ENCODE assay signal across 8 cellular contexts in the genomic region with DNA sequence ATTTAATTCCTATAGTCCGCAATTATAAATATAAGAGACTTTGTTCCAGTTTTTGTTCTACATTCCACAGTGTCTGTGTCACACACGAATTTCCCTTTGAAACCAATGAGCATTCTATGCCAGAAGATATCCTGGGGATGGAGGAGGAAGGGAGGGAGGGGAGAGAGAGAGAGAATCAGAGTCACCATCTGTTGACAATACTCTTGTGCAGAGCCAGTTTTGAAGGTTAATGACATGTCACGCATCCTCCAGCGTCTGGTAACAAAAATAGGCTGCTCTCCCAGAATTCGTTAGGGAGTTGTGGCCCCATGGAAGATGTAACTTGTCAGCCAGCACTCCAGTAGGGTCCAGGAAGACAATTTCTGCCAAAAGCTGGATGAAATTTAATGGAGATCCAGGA.
DNase-seq lines count a peak whose midpoint lies in the region; ATAC-seq lines count a peak whose summit lies in the region.

No MANE protein-coding gene starts in this region.

- peaks cover 6% of the 10 kb centered on the region for H3K4me1 Mint-ChIP-seq in stimulated activated memory B cell treated with anti-CD40 and anti-IgM and Interleukin-4, amounts not matched to agents 10 μg/mL and 1 μg/mL and 100 μg/mL, for 72 hours

- intact Hi-C loops in posterior vena cava (cut with DNase I): no loop called here

- no peaks in the 10 kb centered on the region for H3K36me3 Mint-ChIP-seq in stimulated activated memory B cell treated with anti-CD40 and anti-IgM and Interleukin-4, amounts not matched to agents 10 μg/mL and 1 μg/mL and 100 μg/mL, for 72 hours

- no peak overlapping the region for H3K27ac Mint-ChIP-seq in stimulated activated memory B cell treated with anti-CD40 and anti-IgM and Interleukin-4, amounts not matched to agents 10 μg/mL and 1 μg/mL and 100 μg/mL, for 72 hours

- no peaks in the 10 kb centered on the region for H3K9me3 Mint-ChIP-seq in stimulated activated memory B cell treated with anti-CD40 and anti-IgM and Interleukin-4, amounts not matched to agents 10 μg/mL and 1 μg/mL and 100 μg/mL, for 72 hours

- ATAC-seq in HG03025 (IDR thresholded peaks at IDR 0.05; ENCODE audit: low FRiP score, unreplicated experiment): no peak
- no peak for ATAC-seq in stimulated activated memory B cell treated with anti-CD40 and anti-IgM and Interleukin-4, amounts not matched to agents 10 μg/mL and 1 μg/mL and 100 μg/mL, for 72 hours

- no peak overlapping the region for H3K4me3 Mint-ChIP-seq in stimulated activated memory B cell treated with anti-CD40 and anti-IgM and Interleukin-4, amounts not matched to agents 10 μg/mL and 1 μg/mL and 100 μg/mL, for 72 hours

- DNase-seq in GM04503 (ENCODE audit: low read depth): peak; percentile 82
- DNase-seq in NCI-H748 treated with DMSO at 0.1 percent for 48 hours (lab: John Stamatoyannopoulos, UW): peak; percentile 29
- peak; percentile 89 for DNase-seq in fibroblast of gingiva (ENCODE audit: low read depth)
- DNase-seq in pulmonary artery endothelial cell (ENCODE audit: low read depth, low spot score): peak; percentile 67
- DNase-seq in NK-92 (lab: John Stamatoyannopoulos, UW; ENCODE audit: unreplicated experiment): no peak
- DNase-seq in posterior vena cava (ENCODE audit: low spot score): no peak

- peaks cover 18% of the 10 kb centered on the region for H3K27me3 Mint-ChIP-seq in stimulated activated memory B cell treated with anti-CD40 and anti-IgM and Interleukin-4, amounts not matched to agents 10 μg/mL and 1 μg/mL and 100 μg/mL, for 72 hours

Comparison
In these comparisons a context has a peak if more than half of its experiments do, and no peak if none do; other contexts are left out.
1. DNase-seq: peak in GM04503 (single experiment), NCI-H748 treated with DMSO at 0.1 percent for 48 hours (single experiment), fibroblast of gingiva (single experiment) and pulmonary artery endothelial cell (single experiment); none in NK-92 (single experiment) and posterior vena cava (single experiment).